Comparison of ENCODE assay signal across 14 cellular contexts in genomic region chr22:41178425-41178975, GRCh38. TPM values are rescaled to one million over a fixed set of nuclear protein-coding genes. Genes with fewer than 3 reads are reported as not detected.
DNase-seq lines count a peak whose midpoint lies in the region; ATAC-seq and TF ChIP-seq lines count a peak whose summit lies in the region.
"Had no signal": no experiment of that assay in that cellular context is flagged by ENCODE, and none has a peak within 500 bp of the region (broad histone marks: within the 10 kb centered on the region; RNA-seq: fewer than 3 reads in every experiment).

No MANE protein-coding gene starts in this region.

- TF ChIP-seq POLR2A in thyroid gland (IDR thresholded peaks at IDR 0.05), result no peak

- H2AFZ ChIP-seq in hepatocyte, result no peak overlapping the region

- peaks cover 8% of the 10 kb centered on the region for H3K79me2 ChIP-seq in hepatocyte

- H3K27ac ChIP-seq in thyroid gland (no peak overlapping the region), hepatocyte (no peak overlapping the region)
- H3K27ac ChIP-seq: SJSA1 had no signal

- TF ChIP-seq CTCF in thyroid gland (IDR thresholded peaks at IDR 0.05) (no peak), hepatocyte (IDR thresholded peaks at IDR 0.05; ENCODE audit: poor library complexity) (no peak)

- H3K36me3 ChIP-seq in thyroid gland (peaks cover 55 to 61% of the 10 kb centered on the region in 2 donors), hepatocyte (replicated peaks; ENCODE audit: insufficient read depth, low read depth) (peaks cover 4% of the 10 kb centered on the region)

- DNase-seq in activated CD8-positive, alpha-beta memory T cell treated with anti-CD3 and anti-CD28 coated beads for 24 hours, result peak; percentile 49
- DNase-seq in activated CD8-positive, alpha-beta memory T cell treated with anti-CD3 and anti-CD28 coated beads, Interleukin-2, amount 50 U/mL, for 4 hours, result no peak
- DNase-seq in astrocyte of the hippocampus (ENCODE audit: low read depth, low spot score), result peak; percentile 24
- DNase-seq in left lobe of liver (ENCODE audit: low spot score), result peak; percentile 89
- peak; percentile 13 to 14 for DNase-seq in thyroid gland
- no peak for DNase-seq in A172 (ENCODE audit: low spot score)
- DNase-seq in hepatocyte (ENCODE audit: low spot score), result no peak
- DNase-seq: ACHN; activated T-cell treated with anti-CD3 and anti-CD28 coated beads, Interleukin-2, amount 50 U/mL, for 72 hours; EL; NCI-H1436 treated with DMSO at 0.1 percent for 48 hours; NK-92 treated with Interleukin-12 subunit alpha and Interleukin-12 subunit beta, amount 100 ng/mL, for 24 hours had no signal

- no peaks in the 10 kb centered on the region for H3K27me3 ChIP-seq in thyroid gland
- H3K27me3 ChIP-seq in hepatocyte, result no peaks in the 10 kb centered on the region
- H3K27me3 ChIP-seq: SJSA1 had no signal

- WGBS in thyroid gland, 2 donors, result 82 to 88% methylated on average over 8 of the region's 8 CpGs
- WGBS in hepatocyte (ENCODE audit: low lambda C conversion rate, missing lambda C conversion rate), result 96% methylated on average over 8 of the region's 8 CpGs

- H4K20me1 ChIP-seq in hepatocyte (ENCODE audit: insufficient read depth, poor library complexity, severe bottlenecking), result no peaks in the 10 kb centered on the region

- peak; percentile 78 for ATAC-seq in left lobe of liver
- ATAC-seq in GM19023 (IDR thresholded peaks at IDR 0.05; ENCODE audit: unreplicated experiment), result no peak
- ATAC-seq: activated T-cell treated with anti-CD3 and anti-CD28 coated beads, Interleukin-2, amount 50 U/mL, for 72 hours had no signal

- no peaks in the 10 kb centered on the region for H3K9me3 ChIP-seq in thyroid gland
- H3K9me3 ChIP-seq in hepatocyte (ENCODE audit: low read depth), result no peaks in the 10 kb centered on the region
- H3K9me3 ChIP-seq: SJSA1 had no signal

- H3K4me1 ChIP-seq in thyroid gland (no peaks in the 10 kb centered on the region), hepatocyte (ENCODE audit: insufficient read depth) (no peaks in the 10 kb centered on the region)

- H3K4me3 ChIP-seq in thyroid gland (replicated peaks in 1 of 3) (no peak overlapping the region), hepatocyte (no peak overlapping the region)
- H3K4me3 ChIP-seq: SJSA1 had no signal

- no peak overlapping the region for H3K4me2 ChIP-seq in hepatocyte

- intact Hi-C loops in thyroid gland (cut with DNase I), result no loop called here

- H3K9me2 ChIP-seq in hepatocyte (replicated peaks; ENCODE audit: insufficient read depth), result no peaks in the 10 kb centered on the region

RNA-seq across cellular contexts. Expression of gene L3MBTL2, which starts 26.6 kb away (rescaled TPM):
- total RNA-seq in left lobe of liver (12.7 TPM), thyroid gland (10 to 100 TPM; 17.2 to 29.2 (median 20.7) TPM), hepatocyte (17.9 and 20.1 TPM in 2 replicates)
- total RNA-seq in A172 (2014; rRNA removed; shearing (Covaris generic)), result 23.9 and 26.4 TPM in 2 replicates
- 12.1 and 16.3 TPM in 2 replicates for polyA plus RNA-seq in hepatocyte

Comparison
In these comparisons a context has a peak if more than half of its experiments do, and no peak if none do; other contexts are left out.
1. DNase-seq: peak in activated CD8-positive, alpha-beta memory T cell treated with anti-CD3 and anti-CD28 coated beads for 24 hours (single experiment), astrocyte of the hippocampus (single experiment), left lobe of liver (single experiment) and thyroid gland (2 of 2); none in activated CD8-positive, alpha-beta memory T cell treated with anti-CD3 and anti-CD28 coated beads, Interleukin-2, amount 50 U/mL, for 4 hours (single experiment), A172 (single experiment) and hepatocyte (single experiment).